Comparison of ENCODE assay signal across 1 cellular context in genomic region chr16:46817961-46818360, GRCh38.
TF ChIP-seq lines count a peak whose summit lies in the region.

No MANE protein-coding gene starts in this region.

TF ChIP-seq in K562, 482 proteins besides CTCF, POLR2A, EP300 and RAD21:
- peak; percentile 79 for TF ChIP-seq ATF3 (IDR thresholded peaks at IDR 0.05)
- no peak for TF ChIP-seq ATF3 (CRISPR knock-in tag; conservative IDR thresholded peaks at IDR 0.05)
- no peak for TF ChIP-seq FOXJ2 (tag; IDR thresholded peaks at IDR 0.05)
- TF ChIP-seq TCF7L2 (IDR thresholded peaks at IDR 0.05; ENCODE audit: low read depth, low read length), result no peak
- TF ChIP-seq JUND (IDR thresholded peaks at IDR 0.05; ENCODE audit: borderline replicate concordance, low read depth, low read length), result peak; percentile 75
- TF ChIP-seq JUND (tag; IDR thresholded peaks at IDR 0.05; ENCODE audit: borderline replicate concordance, low read depth, low read length), result peak; percentile 36; the same call in 1 of the 3 replicates
- TF ChIP-seq ARID1B (IDR thresholded peaks at IDR 0.05), result peak; percentile 38; the same call in 1 of the 2 replicates
- TF ChIP-seq FOSL1 (tag; conservative IDR thresholded peaks at IDR 0.05), result peak; percentile 60; the same call in 1 of the 2 replicates
- peak; percentile 47; the same call in 1 of the 2 replicates for TF ChIP-seq SMARCE1 (IDR thresholded peaks at IDR 0.05)
- peak; percentile 55; the same call in 1 of the 2 replicates for TF ChIP-seq DPF2 (IDR thresholded peaks at IDR 0.05)
- TF ChIP-seq ZNF217 (CRISPR knock-in tag; IDR thresholded peaks at IDR 0.05), result no peak
- peak; percentile 16 for TF ChIP-seq MEIS2 (IDR thresholded peaks at IDR 0.05; ENCODE audit: partially characterized antibody)
- peak; percentile 46; the same call in 1 of the 2 replicates for TF ChIP-seq SMARCA4 (IDR thresholded peaks at IDR 0.05)
- no peak for TF ChIP-seq RBM39 (optimal IDR thresholded peaks at IDR 0.05; ENCODE audit: low read depth, low read length)
- TF ChIP-seq NR2C1 (IDR thresholded peaks at IDR 0.05), result 0 out of 2 replicates have a peak, but pooled peaks have one; percentile 18
- TF ChIP-seq NR2C1 (tag; IDR thresholded peaks at IDR 0.05), result no peak
